9 cellular contexts compared by ENCODE assay signal in the genomic region with DNA sequence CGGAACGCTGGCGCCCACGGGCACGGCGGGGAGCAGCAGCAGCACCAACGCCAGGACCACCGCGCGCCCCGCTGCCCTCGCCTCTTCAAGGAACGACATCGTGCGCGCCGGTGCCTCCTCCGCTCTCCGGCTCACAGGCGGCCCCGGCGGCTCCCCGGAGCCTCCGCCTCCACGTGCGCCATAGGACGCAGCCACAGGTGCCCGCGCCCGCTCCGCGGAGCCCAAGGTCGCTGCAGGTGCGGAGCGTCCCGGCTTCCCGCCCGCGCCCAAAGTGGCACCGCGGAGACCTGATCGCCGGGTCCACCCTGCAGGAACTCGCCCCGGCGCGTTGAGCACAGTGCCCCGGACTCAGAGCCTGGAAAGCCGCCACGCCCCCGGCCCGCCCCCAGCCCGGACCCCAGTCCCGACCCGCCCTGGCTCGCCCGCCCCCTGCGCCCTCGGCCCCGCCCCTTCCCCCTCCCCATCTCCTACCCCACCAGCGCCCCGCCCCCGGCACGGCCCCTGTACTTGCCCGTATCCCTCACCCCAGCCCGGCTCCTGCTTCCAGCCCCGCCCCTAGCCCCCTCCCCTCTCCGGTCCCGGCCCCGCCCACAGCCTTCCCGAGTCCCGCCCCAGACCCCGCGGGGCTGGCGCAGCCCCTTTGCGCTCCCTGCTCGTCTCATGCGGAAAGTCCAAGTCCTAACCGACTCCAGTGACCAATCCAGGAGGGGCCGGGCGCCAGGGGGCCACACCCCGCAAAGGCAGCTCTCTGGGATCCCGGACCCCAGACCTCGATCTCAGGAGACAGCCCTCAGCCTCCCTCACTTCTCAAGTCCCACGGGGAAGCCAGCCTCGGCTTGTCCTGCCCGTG. TPM values are rescaled to one million over a fixed set of nuclear protein-coding genes. Genes with fewer than 3 reads are reported as not detected.
A peak's percentile ranks its signal among the peaks of the same experiment; 100 is the strongest.
DNase-seq lines count a peak whose midpoint lies in the region; ATAC-seq, FAIRE-seq and TF ChIP-seq lines count a peak whose summit lies in the region.
"Had no signal": no experiment of that assay in that cellular context is flagged by ENCODE, and none has a peak within 500 bp of the region (broad histone marks: within the 10 kb centered on the region; RNA-seq: fewer than 3 reads in every experiment).

Gene MEGF6 (minus strand): TSS at position 339 of the 850 bp plus-strand sequence. CDS start 240 bp downstream, at position 99.

- peaks cover 4 to 23% of the 10 kb centered on the region in 2 experiments; a peak in 3 of 5 replicates for H3K4me1 ChIP-seq in K562 (replicated peaks in 1 of 2; ENCODE audit: control insufficient read depth in 2 of 2, insufficient read depth in 2 of 2, low read length in 2 of 2)

- H3K9me1 ChIP-seq in K562 (ENCODE audit: control insufficient read depth, insufficient read depth, low read length), result no peaks in the 10 kb centered on the region

- H4K20me1 ChIP-seq in K562 (replicated peaks; ENCODE audit: control insufficient read depth, insufficient read depth, low read length), result peaks cover 25% of the 10 kb centered on the region

- H3K9me3 ChIP-seq in K562 (replicated peaks; ENCODE audit: control insufficient read depth, insufficient read depth, low read depth, low read length), result no peaks in the 10 kb centered on the region

- H3K9ac ChIP-seq in K562 (ENCODE audit: insufficient read depth in 1 of 2, low read depth in 2 of 2, low read length in 2 of 2), result no peak within 1 kb of the TSS

- no peaks in the 10 kb centered on the region for H3K36me3 ChIP-seq in K562 (ENCODE audit: control insufficient read depth, insufficient read depth, low read length)

- in situ Hi-C loops in K562 (cut with MboI), result no loop called here

- TF ChIP-seq RAD21 in K562 (CRISPR knock-in tag; conservative IDR thresholded peaks at IDR 0.05 in 1 of 2, IDR thresholded peaks at IDR 0.05 in 1 of 2), result no peak

- BruUV-seq in K562 (replicated peaks; lab: Mats Ljungman, UMichigan), result no TSS peak

- no peak for TF ChIP-seq EP300 in K562 (IDR thresholded peaks at IDR 0.05; ENCODE audit: low read length)

- peak; percentile 76 for ATAC-seq in K562
- peak; percentile 81 for ATAC-seq in left colon
- no peak for ATAC-seq in GM18873 (IDR thresholded peaks at IDR 0.05; ENCODE audit: low FRiP score, unreplicated experiment)
- ATAC-seq in GM21528 (IDR thresholded peaks at IDR 0.05; ENCODE audit: low FRiP score, unreplicated experiment), result no peak

- no peaks in the 10 kb centered on the region for H3K79me2 ChIP-seq in K562 (ENCODE audit: control insufficient read depth, insufficient read depth, low read length)

- 18% methylated on average over 45 of the region's 87 CpGs for WGBS in K562 (ENCODE audit: insufficient coverage, low coverage, missing lambda C conversion rate)

- no peak within 1 kb of the TSS for H3K27ac ChIP-seq in K562 (ENCODE audit: extremely low read depth, low read depth, low read length)

- no peak within 1 kb of the TSS for H3K4me2 ChIP-seq in K562 (ENCODE audit: insufficient read depth, low read length)

- H3K4me3 ChIP-seq in K562, result no peak within 1 kb of the TSS

- TF ChIP-seq CTCF in K562 (IDR thresholded peaks at IDR 0.05 in 2 of 3, conservative IDR thresholded peaks at IDR 0.05 in 1 of 3; ENCODE audit: insufficient read depth in 2 of 3, low read depth in 1 of 3, low read length in 3 of 3), result no peak

- peaks cover 22 to 82% of the 10 kb centered on the region in 2 experiments; a peak in 4 of 5 replicates for H3K27me3 ChIP-seq in K562 (ENCODE audit: control insufficient read depth in 2 of 2, insufficient read depth in 2 of 2, low read length in 2 of 2)

- POLR2A ChIA-PET in K562 (lab: Yijun Ruan, JAX), result no interaction called here

- intact Hi-C loops in T-helper 2 cell treated with Interferon-gamma antibody and Interleukin-4, amounts not matched to agents 100 ng/mL and 5 ng/mL, for 36 hours (cut with micrococcal nuclease), result no loop called here
- intact Hi-C loops in K562 (cut with micrococcal nuclease) (no loop called here), left colon (cut with DNase I, micrococcal nuclease) (no loop called here)

- DNase-seq in SIG-M5 treated with dmso at 0.1 percent for 504 hours (lab: John Stamatoyannopoulos, UW; ENCODE audit: unreplicated experiment) (peak; percentile 49), SIG-M5 (lab: John Stamatoyannopoulos, UW) (no peak), K562 (ENCODE audit: extremely low read depth in 1 of 4, low spot score in 3 of 4) (peak; percentile 69 to 94 (median 86)), left colon (peak; percentile 64 to 67)
- DNase-seq in stimulated activated CD4-positive, alpha-beta T cell treated with anti-CD3 and anti-CD28 coated beads, Interleukin-4, amount 100 ng/mL, for 4 hours, result peak; percentile 66 to 78

- H2AFZ ChIP-seq in K562 (ENCODE audit: low read depth, low read length), result no peak within 1 kb of the TSS

- no peak for FAIRE-seq in K562 (lab: Jason Lieb, UNC)
- FAIRE-seq: G401.6 had no signal

- no peak for TF ChIP-seq POLR2A in K562 (conservative IDR thresholded peaks at IDR 0.05)

- CTCF ChIA-PET in K562 (lab: Yijun Ruan, JAX; ENCODE audit: low intra/inter-chr PET ratio), result no interaction called here

TF ChIP-seq in K562, 482 proteins besides CTCF, POLR2A, EP300 and RAD21 (continues in another document):
- TF ChIP-seq, protein P1, sequence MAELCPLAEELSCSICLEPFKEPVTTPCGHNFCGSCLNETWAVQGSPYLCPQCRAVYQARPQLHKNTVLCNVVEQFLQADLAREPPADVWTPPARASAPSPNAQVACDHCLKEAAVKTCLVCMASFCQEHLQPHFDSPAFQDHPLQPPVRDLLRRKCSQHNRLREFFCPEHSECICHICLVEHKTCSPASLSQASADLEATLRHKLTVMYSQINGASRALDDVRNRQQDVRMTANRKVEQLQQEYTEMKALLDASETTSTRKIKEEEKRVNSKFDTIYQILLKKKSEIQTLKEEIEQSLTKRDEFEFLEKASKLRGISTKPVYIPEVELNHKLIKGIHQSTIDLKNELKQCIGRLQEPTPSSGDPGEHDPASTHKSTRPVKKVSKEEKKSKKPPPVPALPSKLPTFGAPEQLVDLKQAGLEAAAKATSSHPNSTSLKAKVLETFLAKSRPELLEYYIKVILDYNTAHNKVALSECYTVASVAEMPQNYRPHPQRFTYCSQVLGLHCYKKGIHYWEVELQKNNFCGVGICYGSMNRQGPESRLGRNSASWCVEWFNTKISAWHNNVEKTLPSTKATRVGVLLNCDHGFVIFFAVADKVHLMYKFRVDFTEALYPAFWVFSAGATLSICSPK (IDR thresholded peaks at IDR 0.05; ENCODE audit: borderline replicate concordance), result no peak
- peak; percentile 10; the same call in 1 of the 2 replicates for TF ChIP-seq MAX (CRISPR knock-in tag; IDR thresholded peaks at IDR 0.05)
- TF ChIP-seq ZNF584 (CRISPR knock-in tag; IDR thresholded peaks at IDR 0.05; ENCODE audit: low read depth), result no peak
- no peak for TF ChIP-seq CXXC5 (CRISPR knock-in tag; IDR thresholded peaks at IDR 0.05)
- peak; percentile 39 for TF ChIP-seq PCBP1 (IDR thresholded peaks at IDR 0.05; ENCODE audit: low read depth, low read length, poor library complexity, severe bottlenecking)
- TF ChIP-seq, protein P2, sequence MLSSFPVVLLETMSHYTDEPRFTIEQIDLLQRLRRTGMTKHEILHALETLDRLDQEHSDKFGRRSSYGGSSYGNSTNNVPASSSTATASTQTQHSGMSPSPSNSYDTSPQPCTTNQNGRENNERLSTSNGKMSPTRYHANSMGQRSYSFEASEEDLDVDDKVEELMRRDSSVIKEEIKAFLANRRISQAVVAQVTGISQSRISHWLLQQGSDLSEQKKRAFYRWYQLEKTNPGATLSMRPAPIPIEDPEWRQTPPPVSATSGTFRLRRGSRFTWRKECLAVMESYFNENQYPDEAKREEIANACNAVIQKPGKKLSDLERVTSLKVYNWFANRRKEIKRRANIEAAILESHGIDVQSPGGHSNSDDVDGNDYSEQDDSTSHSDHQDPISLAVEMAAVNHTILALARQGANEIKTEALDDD (IDR thresholded peaks at IDR 0.05), result no peak
- no peak for TF ChIP-seq STAT5A (IDR thresholded peaks at IDR 0.05; ENCODE audit: borderline replicate concordance, low read length)
- TF ChIP-seq HDGF (IDR thresholded peaks at IDR 0.05), result no peak
- no peak for TF ChIP-seq ZNF134 (CRISPR knock-in tag; conservative IDR thresholded peaks at IDR 0.05)
- peak in 1 of 2 experiments; percentile 7 for TF ChIP-seq E2F6 (IDR thresholded peaks at IDR 0.05; ENCODE audit: borderline replicate concordance in 1 of 2, extremely low read depth in 1 of 2, insufficient read depth in 1 of 2, insufficient read length in 1 of 2, low read depth in 1 of 2, low read length in 1 of 2, poor library complexity in 1 of 2, severe bottlenecking in 1 of 2)
- no peak for TF ChIP-seq GATAD2B (IDR thresholded peaks at IDR 0.05; ENCODE audit: borderline replicate concordance)

RNA-seq across cellular contexts. Expression of gene MEGF6, which starts in this region (rescaled TPM):
- total RNA-seq in T-helper 2 cell treated with Interferon-gamma antibody and Interleukin-4, amounts not matched to agents 100 ng/mL and 5 ng/mL, for 36 hours, result 10.0 and 11.3 TPM in 2 replicates
- 0.90 and 2.1 TPM in 2 replicates for total RNA-seq in K562 (2011; cell fraction: chromatin; rRNA removed; ENCODE audit: low replicate concordance)
- total RNA-seq in K562 (2011; cell fraction: nucleolus; rRNA removed), result 1.6 and 1.8 TPM in 2 replicates
- total RNA-seq in K562 (2011; cell fraction: nucleoplasm; rRNA removed), result 0.73 and 0.99 TPM in 2 replicates
- total RNA-seq in K562 (2014; rRNA removed) (0.04 and 0.32 TPM in 2 replicates), K562 (2014; rRNA removed; fragmentation: Illumina TruSeq; extraction: Trizol) (not detected in 2 replicates), K562 (2015; rRNA removed; fragmentation: Illumina TruSeq; extraction: Trizol) (0.11 and 0.14 TPM in 2 replicates), K562 (2021) (0.40 and 1.7 TPM in 2 replicates), left colon (1 to 10 TPM; 6.3 to 8.2 TPM)
- polyA plus RNA-seq in K562 (2011; rRNA removed) (0.03 and 0.16 TPM in 2 replicates), K562 (2014; fragmentation: Illumina TruSeq; extraction: Trizol) (0.04 and 0.24 TPM in 2 replicates), K562 (2014; fragmentation: Nextera tagmentation; extraction: Ambion mirVana) (not detected), K562 (2014; rRNA removed) (0.25 and 0.65 TPM in 2 replicates)
- polyA plus RNA-seq in K562 (2011; cell fraction: cytosol; rRNA removed), result 0.03 and 0.10 TPM in 2 replicates
- polyA plus RNA-seq in K562 (2011; cell fraction: nucleus; rRNA removed), result 1.3 and 1.8 TPM in 2 replicates
- polyA plus RNA-seq in K562 (2012), result 0.51 and 14.3 TPM in 2 replicates
- not detected in 2 replicates for polyA minus RNA-seq in K562 (2011; rRNA and poly(A)+ RNA removed)
- polyA minus RNA-seq in K562 (2011; cell fraction: cytosol; rRNA and poly(A)+ RNA removed), result not detected in 2 replicates
- polyA minus RNA-seq in K562 (2011; cell fraction: nucleus; rRNA and poly(A)+ RNA removed), result 0.27 and 0.67 TPM in 2 replicates

Comparison
In these comparisons a context has a peak if more than half of its experiments do, and no peak if none do; other contexts are left out.
1. ATAC-seq: peak in K562 (single experiment) and left colon (single experiment); none in GM18873 (single experiment) and GM21528 (single experiment).